1 cellular context compared by ENCODE assay signal in genomic region chr11:35412285-35412684, GRCh38.
TF ChIP-seq lines count a peak whose summit lies in the region.

No MANE protein-coding gene starts in this region.

TF ChIP-seq in GM23338, 12 proteins besides CTCF, POLR2A, EP300 and RAD21 (continued from another document):
- TF ChIP-seq, protein P1, sequence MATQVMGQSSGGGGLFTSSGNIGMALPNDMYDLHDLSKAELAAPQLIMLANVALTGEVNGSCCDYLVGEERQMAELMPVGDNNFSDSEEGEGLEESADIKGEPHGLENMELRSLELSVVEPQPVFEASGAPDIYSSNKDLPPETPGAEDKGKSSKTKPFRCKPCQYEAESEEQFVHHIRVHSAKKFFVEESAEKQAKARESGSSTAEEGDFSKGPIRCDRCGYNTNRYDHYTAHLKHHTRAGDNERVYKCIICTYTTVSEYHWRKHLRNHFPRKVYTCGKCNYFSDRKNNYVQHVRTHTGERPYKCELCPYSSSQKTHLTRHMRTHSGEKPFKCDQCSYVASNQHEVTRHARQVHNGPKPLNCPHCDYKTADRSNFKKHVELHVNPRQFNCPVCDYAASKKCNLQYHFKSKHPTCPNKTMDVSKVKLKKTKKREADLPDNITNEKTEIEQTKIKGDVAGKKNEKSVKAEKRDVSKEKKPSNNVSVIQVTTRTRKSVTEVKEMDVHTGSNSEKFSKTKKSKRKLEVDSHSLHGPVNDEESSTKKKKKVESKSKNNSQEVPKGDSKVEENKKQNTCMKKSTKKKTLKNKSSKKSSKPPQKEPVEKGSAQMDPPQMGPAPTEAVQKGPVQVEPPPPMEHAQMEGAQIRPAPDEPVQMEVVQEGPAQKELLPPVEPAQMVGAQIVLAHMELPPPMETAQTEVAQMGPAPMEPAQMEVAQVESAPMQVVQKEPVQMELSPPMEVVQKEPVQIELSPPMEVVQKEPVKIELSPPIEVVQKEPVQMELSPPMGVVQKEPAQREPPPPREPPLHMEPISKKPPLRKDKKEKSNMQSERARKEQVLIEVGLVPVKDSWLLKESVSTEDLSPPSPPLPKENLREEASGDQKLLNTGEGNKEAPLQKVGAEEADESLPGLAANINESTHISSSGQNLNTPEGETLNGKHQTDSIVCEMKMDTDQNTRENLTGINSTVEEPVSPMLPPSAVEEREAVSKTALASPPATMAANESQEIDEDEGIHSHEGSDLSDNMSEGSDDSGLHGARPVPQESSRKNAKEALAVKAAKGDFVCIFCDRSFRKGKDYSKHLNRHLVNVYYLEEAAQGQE (IDR thresholded peaks at IDR 0.05; ENCODE audit: unreplicated experiment) = no peak
- no peak for TF ChIP-seq ETS1 (IDR thresholded peaks at IDR 0.05)
- no peak for TF ChIP-seq CREB1 (CRISPR knock-in tag; IDR thresholded peaks at IDR 0.05; ENCODE audit: low read depth)
- no peak for TF ChIP-seq NANOG (IDR thresholded peaks at IDR 0.05; ENCODE audit: borderline replicate concordance)
- no peak for TF ChIP-seq STAT1 (IDR thresholded peaks at IDR 0.05; ENCODE audit: unreplicated experiment)
